Comparison of ENCODE assay signal across 1 cellular context in the genomic region with DNA sequence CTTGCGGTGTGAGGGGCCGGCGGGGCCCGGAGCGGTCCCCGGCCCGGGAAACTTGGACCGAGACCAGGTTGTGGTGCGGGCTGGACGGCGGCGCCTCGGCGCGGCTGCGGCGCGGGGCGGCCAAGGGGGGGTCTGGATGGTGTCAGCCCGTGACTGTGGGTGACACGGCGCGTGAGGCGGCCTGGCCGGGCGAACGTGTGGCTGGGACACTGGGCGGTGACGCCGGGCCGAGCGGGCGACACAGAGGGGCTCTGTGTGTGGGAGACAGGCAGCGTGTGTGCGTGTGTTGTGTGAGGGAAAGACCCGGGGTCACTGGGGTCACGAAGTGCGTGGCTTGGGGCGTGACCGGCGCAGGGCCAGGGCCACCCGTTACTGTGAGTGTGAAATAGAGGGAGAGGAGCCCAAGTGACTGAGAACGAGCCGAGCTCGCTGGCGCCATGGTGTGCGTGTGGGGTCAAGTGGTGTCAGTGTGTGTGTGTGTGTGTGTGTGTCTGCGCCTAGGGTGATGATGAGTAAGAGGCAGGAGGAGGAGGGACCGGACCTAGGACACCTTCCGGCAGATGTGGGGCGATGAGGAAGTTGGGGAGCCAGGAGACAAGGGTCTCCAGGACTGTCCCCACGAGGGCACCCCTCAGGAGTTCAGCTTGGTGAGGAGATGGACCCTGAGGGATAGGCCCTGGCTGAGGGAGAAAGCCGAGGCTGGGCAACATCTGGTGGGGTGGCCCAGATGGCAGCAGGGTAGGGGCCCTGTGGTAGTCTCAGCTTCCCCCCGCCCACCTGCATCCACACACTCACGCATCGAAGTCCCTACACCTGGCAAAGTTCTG.
TF ChIP-seq lines count a peak whose summit lies in the region.

No MANE protein-coding gene starts in this region.

TF ChIP-seq in SK-N-SH, 30 proteins besides CTCF, POLR2A, EP300 and RAD21 (continued from another document):
- TF ChIP-seq GABPA (IDR thresholded peaks at IDR 0.05; ENCODE audit: low read depth) = 0 out of 2 replicates have a peak, but pooled peaks have one; percentile 25
- TF ChIP-seq, protein P1, sequence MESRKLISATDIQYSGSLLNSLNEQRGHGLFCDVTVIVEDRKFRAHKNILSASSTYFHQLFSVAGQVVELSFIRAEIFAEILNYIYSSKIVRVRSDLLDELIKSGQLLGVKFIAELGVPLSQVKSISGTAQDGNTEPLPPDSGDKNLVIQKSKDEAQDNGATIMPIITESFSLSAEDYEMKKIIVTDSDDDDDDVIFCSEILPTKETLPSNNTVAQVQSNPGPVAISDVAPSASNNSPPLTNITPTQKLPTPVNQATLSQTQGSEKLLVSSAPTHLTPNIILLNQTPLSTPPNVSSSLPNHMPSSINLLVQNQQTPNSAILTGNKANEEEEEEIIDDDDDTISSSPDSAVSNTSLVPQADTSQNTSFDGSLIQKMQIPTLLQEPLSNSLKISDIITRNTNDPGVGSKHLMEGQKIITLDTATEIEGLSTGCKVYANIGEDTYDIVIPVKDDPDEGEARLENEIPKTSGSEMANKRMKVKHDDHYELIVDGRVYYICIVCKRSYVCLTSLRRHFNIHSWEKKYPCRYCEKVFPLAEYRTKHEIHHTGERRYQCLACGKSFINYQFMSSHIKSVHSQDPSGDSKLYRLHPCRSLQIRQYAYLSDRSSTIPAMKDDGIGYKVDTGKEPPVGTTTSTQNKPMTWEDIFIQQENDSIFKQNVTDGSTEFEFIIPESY (IDR thresholded peaks at IDR 0.05; ENCODE audit: borderline replicate concordance, low read depth) = no peak
